In genomic region chr12:67633024-67633423, GRCh38 we compare ENCODE assay signal across 15 cellular contexts. TPM values are rescaled to one million over a fixed set of nuclear protein-coding genes. Genes with fewer than 3 reads are reported as not detected.
DNase-seq lines count a peak whose midpoint lies in the region; ATAC-seq, FAIRE-seq and TF ChIP-seq lines count a peak whose summit lies in the region.
"Had no signal": no experiment of that assay in that cellular context is flagged by ENCODE, and none has a peak within 500 bp of the region (broad histone marks: within the 10 kb centered on the region; RNA-seq: fewer than 3 reads in every experiment).

No MANE protein-coding gene starts in this region.

- DNase-seq in CD4-positive, alpha-beta T cell: no peak
- no peak for DNase-seq in D721Med (ENCODE audit: insufficient read length, low spot score)
- DNase-seq in activated naive CD8-positive, alpha-beta T cell treated with anti-CD3 and anti-CD28 coated beads for 36 hours: no peak
- DNase-seq in Calu3: no peak
- DNase-seq in COR-L47 (lab: John Stamatoyannopoulos, UW): no peak
- no peak for DNase-seq in NCI-H82 (lab: John Stamatoyannopoulos, UW)
- DNase-seq: DMS153, EL, GOT3, NCI-H1417, NCI-H1930, NCI-H2171 had no signal

- POLR2A ChIA-PET in CD4-positive, alpha-beta T cell (lab: Charles Lee): interaction anchor here (0.7 to 9.3 kb wide), 6 partner anchors 16 to 364 kb away, joined by 3 to 275 read pairs (median 8); partner anchors contain the start of genes CAND1 and DYRK2

- H4K20me1 ChIP-seq in neural cell (ENCODE audit: insufficient read depth): no peaks in the 10 kb centered on the region

- ATAC-seq in CD4-positive, alpha-beta T cell (ENCODE audit: poor library complexity): no peak
- ATAC-seq: K562 had no signal

- H3K4me3 Mint-ChIP-seq in CD4-positive, alpha-beta T cell: peak overlapping the region; percentile 54
- no peak overlapping the region for H3K4me3 Mint-ChIP-seq in activated naive CD8-positive, alpha-beta T cell treated with anti-CD3 and anti-CD28 coated beads for 36 hours
- no peak overlapping the region for H3K4me3 Mint-ChIP-seq in Calu3 (ENCODE audit: low read depth, unreplicated experiment)

- TF ChIP-seq EP300 in neural cell (conservative IDR thresholded peaks at IDR 0.05; ENCODE audit: poor library complexity, severe bottlenecking): no peak

- peaks cover 77% of the 10 kb centered on the region for H3K4me1 Mint-ChIP-seq in CD4-positive, alpha-beta T cell (ENCODE audit: low read depth)
- H3K4me1 Mint-ChIP-seq in activated naive CD8-positive, alpha-beta T cell treated with anti-CD3 and anti-CD28 coated beads for 36 hours: peaks cover 61% of the 10 kb centered on the region
- H3K4me1 Mint-ChIP-seq in Calu3 (ENCODE audit: low read depth, unreplicated experiment): peaks cover 9% of the 10 kb centered on the region

- peak; percentile 11 for FAIRE-seq in D721Med (lab: Jason Lieb, UNC)
- FAIRE-seq: K562 had no signal

- H3K27ac ChIP-seq in CD4-positive, alpha-beta T cell (ENCODE audit: low read depth, low read length): peak overlapping the region; percentile 1
- no peak overlapping the region for H3K27ac ChIP-seq in neural cell (ENCODE audit: low read length)
- H3K27ac ChIP-seq: RWPE1 had no signal

- no peak overlapping the region for H3K4me3 ChIP-seq in neural cell (ENCODE audit: low read length)
- H3K4me3 ChIP-seq: K562 had no signal

- CTCF ChIA-PET in CD4-positive, alpha-beta T cell (lab: Charles Lee): interaction anchor here (0.8 to 1.5 kb wide), 3 partner anchors 12 to 42 kb away, joined by 3 to 4 read pairs (median 3); no protein-coding TSS in a partner anchor
- CTCF ChIA-PET in Calu3 (lab: Charles Lee): interaction anchor here (0.6 kb wide), 1 partner anchor 675 kb away, joined by 3 read pairs; no protein-coding TSS in a partner anchor

- no peak overlapping the region for H2AFZ ChIP-seq in neural cell (ENCODE audit: low read depth, low read length)

- no peaks in the 10 kb centered on the region for H3K36me3 Mint-ChIP-seq in CD4-positive, alpha-beta T cell (ENCODE audit: low read depth)
- H3K36me3 Mint-ChIP-seq in activated naive CD8-positive, alpha-beta T cell treated with anti-CD3 and anti-CD28 coated beads for 36 hours: peaks cover 17% of the 10 kb centered on the region
- H3K36me3 Mint-ChIP-seq in Calu3 (ENCODE audit: insufficient read depth, unreplicated experiment): no peaks in the 10 kb centered on the region

- H3K27ac Mint-ChIP-seq in CD4-positive, alpha-beta T cell: peak overlapping the region; percentile 90
- H3K27ac Mint-ChIP-seq in activated naive CD8-positive, alpha-beta T cell treated with anti-CD3 and anti-CD28 coated beads for 36 hours: peak overlapping the region; percentile 11
- H3K27ac Mint-ChIP-seq in Calu3 (ENCODE audit: unreplicated experiment): no peak overlapping the region

- TF ChIP-seq CTCF in CD4-positive, alpha-beta T cell (IDR thresholded peaks at IDR 0.05): no peak
- TF ChIP-seq CTCF in D721Med (IDR thresholded peaks at IDR 0.05; ENCODE audit: insufficient read depth, missing control alignments) (no peak), neural cell (IDR thresholded peaks at IDR 0.05; ENCODE audit: poor library complexity, severe bottlenecking) (no peak), Calu3 (IDR thresholded peaks at IDR 0.05; ENCODE audit: unreplicated experiment) (no peak)

- no peaks in the 10 kb centered on the region for H3K9me3 ChIP-seq in CD4-positive, alpha-beta T cell (ENCODE audit: control insufficient read depth, low read length)
- no peaks in the 10 kb centered on the region for H3K9me3 ChIP-seq in neural cell (ENCODE audit: low read length)

- no peaks in the 10 kb centered on the region for H3K79me2 ChIP-seq in neural cell (replicated peaks; ENCODE audit: insufficient read depth, low read length)

- TF ChIP-seq RAD21 in neural cell (conservative IDR thresholded peaks at IDR 0.05): no peak

- no peaks in the 10 kb centered on the region for H3K9me3 Mint-ChIP-seq in CD4-positive, alpha-beta T cell
- peaks cover 10% of the 10 kb centered on the region for H3K9me3 Mint-ChIP-seq in activated naive CD8-positive, alpha-beta T cell treated with anti-CD3 and anti-CD28 coated beads for 36 hours
- no peaks in the 10 kb centered on the region for H3K9me3 Mint-ChIP-seq in Calu3 (ENCODE audit: low read depth, unreplicated experiment)

- no peaks in the 10 kb centered on the region for H3K9me2 ChIP-seq in neural cell (ENCODE audit: insufficient read depth, low read length)

- no peaks in the 10 kb centered on the region for H3F3A ChIP-seq in neural cell (ENCODE audit: insufficient read depth, low read length, poor library complexity, severe bottlenecking)

- intact Hi-C loops in CD4-positive, alpha-beta T cell (cut with DNase I, micrococcal nuclease): loop anchor here in 1 of 2 experiments (5.0 kb wide), 2 partner anchors 116 to 151 kb away; no protein-coding TSS in a partner anchor
- intact Hi-C loops in Calu3 (cut with micrococcal nuclease; ENCODE audit: unreplicated experiment): no loop called here

- H3K4me2 ChIP-seq in neural cell (ENCODE audit: low read length): peak overlapping the region; percentile 18

- H3K27me3 Mint-ChIP-seq in CD4-positive, alpha-beta T cell: no peaks in the 10 kb centered on the region
- no peaks in the 10 kb centered on the region for H3K27me3 Mint-ChIP-seq in activated naive CD8-positive, alpha-beta T cell treated with anti-CD3 and anti-CD28 coated beads for 36 hours
- H3K27me3 Mint-ChIP-seq in Calu3 (ENCODE audit: unreplicated experiment): no peaks in the 10 kb centered on the region

- no peaks in the 10 kb centered on the region for H3K36me3 ChIP-seq in neural cell (ENCODE audit: insufficient read depth, low read length)

- no TSS peak for BruUV-seq in Calu3 (replicated peaks; lab: Mats Ljungman, UMichigan)

- H3K27me3 ChIP-seq in CD4-positive, alpha-beta T cell (ENCODE audit: control insufficient read depth, insufficient read depth, low read length): no peaks in the 10 kb centered on the region
- no peaks in the 10 kb centered on the region for H3K27me3 ChIP-seq in neural cell (ENCODE audit: insufficient read depth, low read depth, low read length)

- no peak overlapping the region for H3K9ac ChIP-seq in neural cell (ENCODE audit: low read length)

TF ChIP-seq in neural cell, 6 proteins besides CTCF, POLR2A, EP300 and RAD21:
- TF ChIP-seq POLR2AphosphoS5 (IDR thresholded peaks at IDR 0.05) (no peak), REST (IDR thresholded peaks at IDR 0.05; ENCODE audit: borderline replicate concordance) (no peak), SMC3 (conservative IDR thresholded peaks at IDR 0.05; ENCODE audit: poor library complexity) (no peak), EZH2 (IDR thresholded peaks at IDR 0.05; ENCODE audit: borderline replicate concordance, insufficient read depth, low read length, poor library complexity, severe bottlenecking) (no peak), MXI1 (conservative IDR thresholded peaks at IDR 0.05; ENCODE audit: poor library complexity, severe bottlenecking) (no peak), TAF1 (IDR thresholded peaks at IDR 0.05; ENCODE audit: low read depth) (no peak)

RNA-seq across cellular contexts. Expression of gene DYRK2, which starts 15.5 kb away (rescaled TPM):
- 100 to 1,000 TPM; 123 to 135 TPM for total RNA-seq in CD4-positive, alpha-beta T cell
- total RNA-seq in activated naive CD8-positive, alpha-beta T cell treated with anti-CD3 and anti-CD28 coated beads for 36 hours: 10 to 100 TPM; 29.6 to 33.0 TPM
- 47.9 and 50.6 TPM in 2 replicates for polyA plus RNA-seq in neural cell
- 122 and 141 TPM in 2 replicates for polyA minus RNA-seq in neural cell
- 62.3 and 74.6 TPM in 2 replicates for total RNA-seq in Calu3 (2022)
